24 cellular contexts compared by ENCODE assay signal in genomic region chr7:116293139-116293538, GRCh38.
DNase-seq lines count a peak whose midpoint lies in the region; FAIRE-seq and TF ChIP-seq lines count a peak whose summit lies in the region.
"Had no signal": no experiment of that assay in that cellular context is flagged by ENCODE, and none has a peak within 500 bp of the region (broad histone marks: within the 10 kb centered on the region; RNA-seq: fewer than 3 reads in every experiment).

No MANE protein-coding gene starts in this region.

- H3K9me2 ChIP-seq in MM.1S (replicated peaks; ENCODE audit: insufficient read depth, low read length) = no peaks in the 10 kb centered on the region

- DNase-seq in GM12865 (ENCODE audit: low read depth) (no peak), MM.1S (no peak), cardiac fibroblast (ENCODE audit: low read depth in 2 of 2) (no peak), neural progenitor cell (ENCODE audit: low spot score) (no peak), lower leg skin (ENCODE audit: low spot score in 2 of 2) (no peak), urothelium cell line (ENCODE audit: low spot score) (no peak), BE2C (no peak)
- no peak for DNase-seq in activated naive CD4-positive, alpha-beta T cell treated with anti-CD3 and anti-CD28 coated beads, Interleukin-2, amount 50 U/mL, for 16 hours
- DNase-seq: activated CD8-positive, alpha-beta T cell treated with anti-CD3 and anti-CD28 coated beads for 36 hours; activated naive CD4-positive, alpha-beta T cell treated with anti-CD3 and anti-CD28 coated beads, Interleukin-2, amount 10 ng/mL, durations not matched to agents 7 days and 5 days; activated T-cell treated with anti-CD3 and anti-CD28 coated beads, Interleukin-2, amount 50 U/mL, for 4 hours; colonic mucosa; kidney glomerular epithelial cell; naive thymus-derived CD4-positive, alpha-beta T cell; NCI-H1417 treated with DMSO at 0.1 percent for 48 hours; NCI-H524 treated with DMSO at 0.1 percent for 48 hours; stimulated activated CD4-positive, alpha-beta T cell treated with anti-CD3 and anti-CD28 coated beads, Interleukin-1b, Interleukin-23, amount 100 ng/mL, for 48 hours; stimulated activated naive CD8-positive, alpha-beta T cell treated with anti-CD3 and anti-CD28 coated beads, Interleukin-15, Interleukin-2, amounts not matched to agents 100 U/mL and 50 U/mL, for 24 hours; transverse colon had no signal

- no peak for TF ChIP-seq POLR2A in lower leg skin (IDR thresholded peaks at IDR 0.05)

- H3K27ac ChIP-seq in MM.1S (ENCODE audit: low read length) (no peak overlapping the region), neural progenitor cell (no peak overlapping the region)
- H3K27ac ChIP-seq: ascending aorta, colonic mucosa, gastroesophageal sphincter, parathyroid adenoma, transverse colon had no signal

- H3K4me3 ChIP-seq in GM12865 (ENCODE audit: low read depth, low read length) = no peak overlapping the region
- no peak overlapping the region for H3K4me3 ChIP-seq in MM.1S (ENCODE audit: low read length)
- no peak overlapping the region for H3K4me3 ChIP-seq in cardiac fibroblast (replicated peaks in 1 of 2; ENCODE audit: low read depth in 2 of 2, low read length in 2 of 2)
- H3K4me3 ChIP-seq in neural progenitor cell = no peak overlapping the region
- no peak overlapping the region for H3K4me3 ChIP-seq in lower leg skin (ENCODE audit: low read depth, poor library complexity, severe bottlenecking)
- no peak overlapping the region for H3K4me3 ChIP-seq in BE2C (ENCODE audit: low read depth, low read length)
- H3K4me3 ChIP-seq: ascending aorta, colonic mucosa, gastroesophageal sphincter, transverse colon had no signal

- H3K36me3 ChIP-seq in MM.1S (replicated peaks; ENCODE audit: insufficient read depth, low read length) = no peaks in the 10 kb centered on the region
- no peaks in the 10 kb centered on the region for H3K36me3 ChIP-seq in neural progenitor cell
- H3K36me3 ChIP-seq in BE2C = no peaks in the 10 kb centered on the region
- H3K36me3 ChIP-seq: ascending aorta, colonic mucosa, gastroesophageal sphincter, transverse colon had no signal

- no peaks in the 10 kb centered on the region for H3K4me1 Mint-ChIP-seq in neural progenitor cell
- H3K4me1 Mint-ChIP-seq: activated naive CD4-positive, alpha-beta T cell treated with anti-CD3 and anti-CD28 coated beads, Interleukin-2, amount 10 ng/mL, durations not matched to agents 7 days and 5 days; B cell; naive thymus-derived CD4-positive, alpha-beta T cell had no signal

- H3K4me2 ChIP-seq in MM.1S (ENCODE audit: low read depth, low read length) (no peak overlapping the region), neural progenitor cell (no peak overlapping the region)

- no peaks in the 10 kb centered on the region for H3K27me3 Mint-ChIP-seq in neural progenitor cell (ENCODE audit: insufficient read depth, low read depth)

- H2AFZ ChIP-seq in MM.1S (ENCODE audit: low read length) = no peak overlapping the region
- no peak overlapping the region for H2AFZ ChIP-seq in neural progenitor cell (replicated peaks)
- H2AFZ ChIP-seq: parathyroid adenoma had no signal

- peaks cover 15% of the 10 kb centered on the region for H3K9me3 Mint-ChIP-seq in neural progenitor cell
- H3K9me3 Mint-ChIP-seq: activated naive CD4-positive, alpha-beta T cell treated with anti-CD3 and anti-CD28 coated beads, Interleukin-2, amount 10 ng/mL, durations not matched to agents 7 days and 5 days had no signal

- H3K9me3 ChIP-seq in MM.1S (replicated peaks; ENCODE audit: insufficient read depth, low read length) (no peaks in the 10 kb centered on the region), neural progenitor cell (ENCODE audit: low read depth) (no peaks in the 10 kb centered on the region), BE2C (no peaks in the 10 kb centered on the region)
- H3K9me3 ChIP-seq: ascending aorta, colonic mucosa, gastroesophageal sphincter, transverse colon had no signal

- no peak for FAIRE-seq in urothelium cell line (lab: Jason Lieb, UNC)
- FAIRE-seq: G401.6 had no signal

- intact Hi-C loops in lower leg skin (cut with DNase I; ENCODE audit: low total_unique reads) = no loop called here

- TF ChIP-seq CTCF in GM12865 (IDR thresholded peaks at IDR 0.05; ENCODE audit: insufficient read depth, low read depth, low read length, missing control alignments) = peak; percentile 20
- peak; percentile 32 for TF ChIP-seq CTCF in MM.1S (IDR thresholded peaks at IDR 0.05; ENCODE audit: low read length)
- TF ChIP-seq CTCF in cardiac fibroblast (IDR thresholded peaks at IDR 0.05; ENCODE audit: low read depth, low read length) = peak; percentile 20
- peak; percentile 23 for TF ChIP-seq CTCF in neural progenitor cell (IDR thresholded peaks at IDR 0.05)
- TF ChIP-seq CTCF in lower leg skin (IDR thresholded peaks at IDR 0.05) = no peak
- TF ChIP-seq CTCF in BE2C (IDR thresholded peaks at IDR 0.05; ENCODE audit: low read depth, low read length) = no peak

- H3K4me1 ChIP-seq in MM.1S (ENCODE audit: low read length) (no peaks in the 10 kb centered on the region), neural progenitor cell (no peaks in the 10 kb centered on the region), BE2C (no peaks in the 10 kb centered on the region)
- H3K4me1 ChIP-seq: ascending aorta, colonic mucosa, parathyroid adenoma had no signal

- H3K27ac Mint-ChIP-seq in neural progenitor cell = no peak overlapping the region
- H3K27ac Mint-ChIP-seq: activated CD8-positive, alpha-beta T cell treated with anti-CD3 and anti-CD28 coated beads for 36 hours; activated naive CD4-positive, alpha-beta T cell treated with anti-CD3 and anti-CD28 coated beads, Interleukin-2, amount 10 ng/mL, durations not matched to agents 7 days and 5 days; B cell; naive thymus-derived CD4-positive, alpha-beta T cell had no signal

- H4K20me1 ChIP-seq in MM.1S (ENCODE audit: insufficient read depth, low read length) (no peaks in the 10 kb centered on the region), neural progenitor cell (ENCODE audit: low read depth) (no peaks in the 10 kb centered on the region)

- H3K9ac ChIP-seq in MM.1S (ENCODE audit: low read length) (no peak overlapping the region), neural progenitor cell (no peak overlapping the region)
- H3K9ac ChIP-seq: parathyroid adenoma had no signal

- H3K27me3 ChIP-seq in MM.1S (replicated peaks; ENCODE audit: insufficient read depth, low read length) (no peaks in the 10 kb centered on the region), neural progenitor cell (no peaks in the 10 kb centered on the region), BE2C (no peaks in the 10 kb centered on the region)
- H3K27me3 ChIP-seq: ascending aorta, colonic mucosa, gastroesophageal sphincter, transverse colon had no signal

- no peak overlapping the region for H3K4me3 Mint-ChIP-seq in neural progenitor cell
- H3K4me3 Mint-ChIP-seq: activated CD8-positive, alpha-beta T cell treated with anti-CD3 and anti-CD28 coated beads for 36 hours; activated naive CD4-positive, alpha-beta T cell treated with anti-CD3 and anti-CD28 coated beads, Interleukin-2, amount 10 ng/mL, durations not matched to agents 7 days and 5 days; activated T-cell treated with anti-CD3 and anti-CD28 coated beads, Interleukin-2, amount 50 U/mL, for 4 hours; B cell; naive thymus-derived CD4-positive, alpha-beta T cell had no signal

- no peaks in the 10 kb centered on the region for H3F3A ChIP-seq in MM.1S (ENCODE audit: insufficient read depth, low read length)
- H3F3A ChIP-seq in neural progenitor cell (ENCODE audit: low read depth) = no peaks in the 10 kb centered on the region

- H3K79me2 ChIP-seq in MM.1S (ENCODE audit: low read length) = no peaks in the 10 kb centered on the region
- no peaks in the 10 kb centered on the region for H3K79me2 ChIP-seq in neural progenitor cell (ENCODE audit: low read depth)
- H3K79me2 ChIP-seq: parathyroid adenoma had no signal

- 86 to 88% methylated on average over 1 of the region's 1 CpG for WGBS in lower leg skin, 2 donors

- H3K36me3 Mint-ChIP-seq in neural progenitor cell = no peaks in the 10 kb centered on the region
- H3K36me3 Mint-ChIP-seq: activated naive CD4-positive, alpha-beta T cell treated with anti-CD3 and anti-CD28 coated beads, Interleukin-2, amount 10 ng/mL, durations not matched to agents 7 days and 5 days had no signal

Comparison
In these comparisons a context has a peak if more than half of its experiments do, and no peak if none do; other contexts are left out.
1. CTCF ChIP-seq: peak in GM12865 (single experiment), MM.1S (single experiment), cardiac fibroblast (single experiment) and neural progenitor cell (single experiment); none in lower leg skin (0 of 3) and BE2C (single experiment).